20 cellular contexts compared by ENCODE assay signal in genomic region chr6:40626886-40627285, GRCh38. TPM values are rescaled to one million over a fixed set of nuclear protein-coding genes. Genes with fewer than 3 reads are reported as not detected.
DNase-seq lines count a peak whose midpoint lies in the region; ATAC-seq and TF ChIP-seq lines count a peak whose summit lies in the region.
"Had no signal": no experiment of that assay in that cellular context is flagged by ENCODE, and none has a peak within 500 bp of the region (broad histone marks: within the 10 kb centered on the region; RNA-seq: fewer than 3 reads in every experiment).

No MANE protein-coding gene starts in this region.

- TF ChIP-seq CTCF in epithelial cell of esophagus (IDR thresholded peaks at IDR 0.05; ENCODE audit: insufficient read depth, low read depth, low read length, missing control alignments) = no peak

- DNase-seq in EH (ENCODE audit: low read depth) (peak; percentile 60), HT1080 (ENCODE audit: low read depth) (peak; percentile 44), epithelial cell of esophagus (ENCODE audit: low read depth) (peak; percentile 16), kidney tubule cell (ENCODE audit: low spot score) (peak; percentile 1), NCI-H524 treated with DMSO at 0.1 percent for 48 hours (lab: John Stamatoyannopoulos, UW) (no peak)
- DNase-seq: COR-L47, DND-41, H9, NCI-H1694, NCI-H2081, NCI-H2171, NCI-H526, RPMI8226, T-cell had no signal

- ATAC-seq in GM21423 (IDR thresholded peaks at IDR 0.05; ENCODE audit: unreplicated experiment) (no peak), GM19397 (IDR thresholded peaks at IDR 0.05; ENCODE audit: unreplicated experiment) (no peak), GM18498 (IDR thresholded peaks at IDR 0.05; ENCODE audit: unreplicated experiment) (no peak)
- ATAC-seq: PC-3, T-cell had no signal

- H3K4me3 ChIP-seq in epithelial cell of esophagus (ENCODE audit: low read length) = no peak overlapping the region
- H3K4me3 ChIP-seq: GM23248 had no signal

RNA-seq across cellular contexts. Expression of gene LRFN2, which starts 39.7 kb away (rescaled TPM):
- not detected in 2 replicates for total RNA-seq in HT1080 (2014; rRNA removed; shearing (Covaris generic))
- polyA plus RNA-seq in HT1080 (2015; cell fraction: cytosol; rRNA removed) = not detected in 2 replicates
- 0.03 TPM in 1 of 2 replicates, not detected in the other for polyA plus RNA-seq in HT1080 (2015; cell fraction: nucleus; rRNA removed)
- total RNA-seq: GM23248, HT-29, PC-3 had no signal
- polyA plus RNA-seq: GM23248 had no signal
